ENCODE assay signal across 23 cellular contexts in genomic region chr1:232344791-232345399, GRCh38.
DNase-seq lines count a peak whose midpoint lies in the region; ATAC-seq, FAIRE-seq and TF ChIP-seq lines count a peak whose summit lies in the region.
"Had no signal": no experiment of that assay in that cellular context is flagged by ENCODE, and none has a peak within 500 bp of the region (broad histone marks: within the 10 kb centered on the region; RNA-seq: fewer than 3 reads in every experiment).

No MANE protein-coding gene starts in this region.

- ATAC-seq in foreskin keratinocyte: peak; percentile 64
- ATAC-seq: CD8-positive, alpha-beta T cell; HepG2 had no signal

- intact Hi-C loops in uterus (cut with DNase I; ENCODE audit: low total_unique reads): no loop called here

- H3K4me1 ChIP-seq in foreskin keratinocyte (no peaks in the 10 kb centered on the region), uterus (no peaks in the 10 kb centered on the region)
- H3K4me1 ChIP-seq: BLaER1 treated with 17β-estradiol and CSF1 and Interleukin-3, amounts not matched to agents 10 nM and 100 nM; Peyer's patch had no signal

- H3K9me3 ChIP-seq in uterus: no peaks in the 10 kb centered on the region

- H3K27me3 ChIP-seq in bronchial epithelial cell (ENCODE audit: control insufficient read depth, insufficient read depth, low read length) (no peaks in the 10 kb centered on the region), foreskin keratinocyte (no peaks in the 10 kb centered on the region), uterus (no peaks in the 10 kb centered on the region)
- H3K27me3 ChIP-seq: BLaER1 treated with 17β-estradiol and CSF1 and Interleukin-3, amounts not matched to agents 10 nM and 100 nM; Peyer's patch had no signal

- TF ChIP-seq POLR2A in uterus (IDR thresholded peaks at IDR 0.05): no peak

- H3K27ac ChIP-seq in foreskin keratinocyte (no peak overlapping the region), uterus (no peak overlapping the region)
- H3K27ac ChIP-seq: BLaER1 treated with 17β-estradiol and CSF1 and Interleukin-3, amounts not matched to agents 10 nM and 100 nM; Peyer's patch had no signal

- no peak for TF ChIP-seq CTCF in bronchial epithelial cell (IDR thresholded peaks at IDR 0.05; ENCODE audit: insufficient read depth, low read length, severe bottlenecking)
- TF ChIP-seq CTCF in foreskin keratinocyte (conservative IDR thresholded peaks at IDR 0.05): no peak
- no peak for TF ChIP-seq CTCF in GM20000 (IDR thresholded peaks at IDR 0.05; ENCODE audit: extremely low read depth, missing control alignments)
- TF ChIP-seq CTCF in uterus (IDR thresholded peaks at IDR 0.05): no peak

- H3K36me3 ChIP-seq in bronchial epithelial cell (ENCODE audit: control insufficient read depth, insufficient read depth, low read length): no peaks in the 10 kb centered on the region
- no peaks in the 10 kb centered on the region for H3K36me3 ChIP-seq in uterus
- H3K36me3 ChIP-seq: BLaER1 treated with 17β-estradiol and CSF1 and Interleukin-3, amounts not matched to agents 10 nM and 100 nM; Peyer's patch had no signal

- FAIRE-seq in bronchial epithelial cell (lab: Jason Lieb, UNC): no peak
- FAIRE-seq: G401.6, HepG2 had no signal

- no peak overlapping the region for H3K4me3 ChIP-seq in bronchial epithelial cell (ENCODE audit: low read depth, low read length)
- no peak overlapping the region for H3K4me3 ChIP-seq in uterus
- H3K4me3 ChIP-seq: BLaER1 treated with 17β-estradiol and CSF1 and Interleukin-3, amounts not matched to agents 10 nM and 100 nM; Peyer's patch had no signal

- peak; percentile 48 for DNase-seq in HT1080 (ENCODE audit: low read depth)
- peak; percentile 28 for DNase-seq in RPMI7951 (ENCODE audit: low read depth)
- peak; percentile 81 for DNase-seq in bronchial epithelial cell (ENCODE audit: low read depth)
- DNase-seq in foreskin keratinocyte: no peak
- DNase-seq in activated CD4-positive, CD25-positive, alpha-beta regulatory T cell treated with anti-CD3 and anti-CD28 coated beads, Interleukin-2, amount 50 U/mL, for 72 hours: no peak
- no peak for DNase-seq in GM20000 (ENCODE audit: low spot score)
- no peak for DNase-seq in uterus
- no peak for DNase-seq in cerebellar cortex (ENCODE audit: low spot score)
- DNase-seq: Calu3; CD8-positive, alpha-beta T cell; DND-41; H7; KG1; NCI-H1048; NCI-H2029 treated with DMSO at 0.1 percent for 48 hours; NCI-H2171 treated with DMSO at 0.1 percent for 48 hours; NCI-H446 treated with DMSO at 0.1 percent for 48 hours; NCI-H69; Peyer's patch; Right ventricle myocardium superior had no signal

Comparison
In these comparisons a context has a peak if more than half of its experiments do, and no peak if none do; other contexts are left out.
1. DNase-seq: peak in HT1080 (single experiment), RPMI7951 (single experiment) and bronchial epithelial cell (single experiment); none in foreskin keratinocyte (0 of 2), activated CD4-positive, CD25-positive, alpha-beta regulatory T cell treated with anti-CD3 and anti-CD28 coated beads, Interleukin-2, amount 50 U/mL, for 72 hours (single experiment), GM20000 (single experiment), uterus (0 of 2) and cerebellar cortex (single experiment).